10 cellular contexts compared by ENCODE assay signal in genomic region chr3:40690696-40691597, GRCh38.
DNase-seq lines count a peak whose midpoint lies in the region; ATAC-seq and TF ChIP-seq lines count a peak whose summit lies in the region.
"Had no signal": no experiment of that assay in that cellular context is flagged by ENCODE, and none has a peak within 500 bp of the region (broad histone marks: within the 10 kb centered on the region; RNA-seq: fewer than 3 reads in every experiment).

No MANE protein-coding gene starts in this region.

- no peak overlapping the region for H3K9ac ChIP-seq in PC-3 (ENCODE audit: low read length)

- CTCF ChIA-PET in PC-3 (lab: Charles Lee): no interaction called here

- DNase-seq in COLO829 (ENCODE audit: low spot score) (peak; percentile 38), astrocyte of the hippocampus (ENCODE audit: low read depth, low spot score) (peak; percentile 85), right cardiac atrium (peak; percentile 90 to 96 (median 93)), prostate gland (ENCODE audit: low spot score) (peak; percentile 94), GM20000 (ENCODE audit: low spot score) (no peak), NCI-H187 (lab: John Stamatoyannopoulos, UW) (no peak), PC-3 (no peak)
- DNase-seq: effector CD4-positive, alpha-beta T cell; stimulated activated naive CD4-positive, alpha-beta T cell treated with Interleukin-2 at 50 U/mL for 16 hours had no signal

- ATAC-seq in right cardiac atrium: peak; percentile 95 to 96
- ATAC-seq in GM21447 (IDR thresholded peaks at IDR 0.05; ENCODE audit: unreplicated experiment): no peak
- ATAC-seq in PC-3: no peak

- no peak overlapping the region for H2AFZ ChIP-seq in PC-3 (ENCODE audit: low read length)

- H4K20me1 ChIP-seq in PC-3 (ENCODE audit: low read length): no peaks in the 10 kb centered on the region

- POLR2A ChIA-PET in PC-3 (lab: Charles Lee; ENCODE audit: unreplicated experiment): no interaction called here

- intact Hi-C loops in right cardiac atrium (cut with DNase I) (no loop called here), prostate gland (cut with DNase I) (no loop called here), PC-3 (cut with micrococcal nuclease) (no loop called here)

- no peak for TF ChIP-seq POLR2A in prostate gland (IDR thresholded peaks at IDR 0.05)

- no peaks in the 10 kb centered on the region for H3K79me2 ChIP-seq in PC-3 (ENCODE audit: low read length)

- TF ChIP-seq CTCF in prostate gland (IDR thresholded peaks at IDR 0.05) (no peak), GM20000 (IDR thresholded peaks at IDR 0.05; ENCODE audit: extremely low read depth, missing control alignments) (no peak), PC-3 (conservative IDR thresholded peaks at IDR 0.05; ENCODE audit: low read depth, low read length) (no peak)

- no peaks in the 10 kb centered on the region for H3K9me2 ChIP-seq in PC-3 (replicated peaks; ENCODE audit: low read length)

- H3K36me3 ChIP-seq in prostate gland (no peaks in the 10 kb centered on the region), PC-3 (ENCODE audit: low read depth, low read length) (no peaks in the 10 kb centered on the region)

- no TSS peak for BruUV-seq in PC-3 (replicated peaks; lab: Mats Ljungman, UMichigan)

- H3K27ac ChIP-seq in right cardiac atrium (ENCODE audit: low read length) (peak overlapping the region; percentile 25), prostate gland (peak overlapping the region; percentile 80), PC-3 (ENCODE audit: low read length) (no peak overlapping the region)

- H3K4me2 ChIP-seq in PC-3 (ENCODE audit: low read length): no peak overlapping the region

- H3K4me1 ChIP-seq in right cardiac atrium (ENCODE audit: control insufficient read depth, insufficient read depth, low read length) (peaks cover 9% of the 10 kb centered on the region), prostate gland (replicated peaks) (peaks cover 8% of the 10 kb centered on the region), PC-3 (ENCODE audit: insufficient read depth, low read length) (no peaks in the 10 kb centered on the region)

- H3K9me3 ChIP-seq in right cardiac atrium (ENCODE audit: control insufficient read depth, low read length): no peaks in the 10 kb centered on the region
- H3K9me3 ChIP-seq in prostate gland: no peaks in the 10 kb centered on the region
- no peaks in the 10 kb centered on the region for H3K9me3 ChIP-seq in PC-3 (ENCODE audit: low read length)

- WGBS in right cardiac atrium: 42% methylated on average over 12 of the region's 12 CpGs
- 23% methylated on average over 12 of the region's 12 CpGs for WGBS in prostate gland

- H3K4me3 ChIP-seq in right cardiac atrium (ENCODE audit: low read length): no peak overlapping the region
- H3K4me3 ChIP-seq in prostate gland: peak overlapping the region in 1 of 2 donors; percentile 5
- H3K4me3 ChIP-seq in PC-3 (ENCODE audit: low read length): no peak overlapping the region

- H3K27me3 ChIP-seq in right cardiac atrium (ENCODE audit: control insufficient read depth, insufficient read depth) (no peaks in the 10 kb centered on the region), prostate gland (replicated peaks; ENCODE audit: insufficient read depth) (no peaks in the 10 kb centered on the region), PC-3 (ENCODE audit: low read length) (peaks cover 74% of the 10 kb centered on the region)

- no peaks in the 10 kb centered on the region for H3F3A ChIP-seq in PC-3 (ENCODE audit: low read length, unreplicated experiment)

Comparison
In these comparisons a context has a peak if more than half of its experiments do, and no peak if none do; other contexts are left out.
1. DNase-seq: peak in COLO829 (single experiment), astrocyte of the hippocampus (single experiment), right cardiac atrium (3 of 3) and prostate gland (single experiment); none in GM20000 (single experiment), NCI-H187 (0 of 2) and PC-3 (single experiment).
2. ATAC-seq: peak in right cardiac atrium (2 of 2); none in GM21447 (single experiment) and PC-3 (single experiment).